Comparison of ENCODE assay signal across 10 cellular contexts in genomic region chr1:41639332-41639936, GRCh38.
DNase-seq lines count a peak whose midpoint lies in the region; ATAC-seq and TF ChIP-seq lines count a peak whose summit lies in the region.
"Had no signal": no experiment of that assay in that cellular context is flagged by ENCODE, and none has a peak within 500 bp of the region (broad histone marks: within the 10 kb centered on the region; RNA-seq: fewer than 3 reads in every experiment).

No MANE protein-coding gene starts in this region.

- H3K36me3 Mint-ChIP-seq in activated naive CD8-positive, alpha-beta T cell treated with anti-CD3 and anti-CD28 coated beads, Interleukin-2, amount 10 ng/mL, durations not matched to agents 7 days and 5 days, result no peaks in the 10 kb centered on the region

- intact Hi-C loops in mucosa of descending colon (cut with DNase I, micrococcal nuclease), result no loop called here

- DNase-seq in AG08396 (ENCODE audit: low spot score) (peak; percentile 59), mucosa of descending colon (peak in 1 of 3 donors; percentile 17), MV-4-11 (lab: John Stamatoyannopoulos, UW) (no peak), HuH-7 (ENCODE audit: low spot score) (no peak)
- DNase-seq in activated naive CD8-positive, alpha-beta T cell treated with anti-CD3 and anti-CD28 coated beads, Interleukin-2, amount 10 ng/mL, durations not matched to agents 7 days and 5 days, result no peak
- DNase-seq: DMS153, kidney glomerular epithelial cell had no signal

- H3K4me3 ChIP-seq in mucosa of descending colon, result no peak overlapping the region

- H3K27ac Mint-ChIP-seq in activated naive CD8-positive, alpha-beta T cell treated with anti-CD3 and anti-CD28 coated beads, Interleukin-2, amount 10 ng/mL, durations not matched to agents 7 days and 5 days, result peak overlapping the region; percentile 39

- peaks cover 37% of the 10 kb centered on the region for H3K4me1 Mint-ChIP-seq in activated naive CD8-positive, alpha-beta T cell treated with anti-CD3 and anti-CD28 coated beads, Interleukin-2, amount 10 ng/mL, durations not matched to agents 7 days and 5 days

- no peaks in the 10 kb centered on the region for H3K27me3 Mint-ChIP-seq in activated naive CD8-positive, alpha-beta T cell treated with anti-CD3 and anti-CD28 coated beads, Interleukin-2, amount 10 ng/mL, durations not matched to agents 7 days and 5 days

- no peaks in the 10 kb centered on the region for H3K9me3 Mint-ChIP-seq in activated naive CD8-positive, alpha-beta T cell treated with anti-CD3 and anti-CD28 coated beads, Interleukin-2, amount 10 ng/mL, durations not matched to agents 7 days and 5 days

- H3K36me3 ChIP-seq in mucosa of descending colon (ENCODE audit: low read depth), result no peaks in the 10 kb centered on the region

- no peak for TF ChIP-seq CTCF in mucosa of descending colon (IDR thresholded peaks at IDR 0.05)

- H3K9me3 ChIP-seq in mucosa of descending colon, result no peaks in the 10 kb centered on the region

- H3K4me3 Mint-ChIP-seq in activated naive CD8-positive, alpha-beta T cell treated with anti-CD3 and anti-CD28 coated beads, Interleukin-2, amount 10 ng/mL, durations not matched to agents 7 days and 5 days, result peak overlapping the region; percentile 51

- POLR2A ChIA-PET in activated naive CD8-positive, alpha-beta T cell treated with anti-CD3 and anti-CD28 coated beads, Interleukin-2, amount 10 ng/mL, durations not matched to agents 7 days and 5 days (lab: Charles Lee), result no interaction called here

- H3K4me1 ChIP-seq in mucosa of descending colon (ENCODE audit: low read depth), result no peaks in the 10 kb centered on the region

- peak; percentile 47 for ATAC-seq in HG02973 (IDR thresholded peaks at IDR 0.05; ENCODE audit: unreplicated experiment)
- ATAC-seq in activated naive CD8-positive, alpha-beta T cell treated with anti-CD3 and anti-CD28 coated beads, Interleukin-2, amount 10 ng/mL, durations not matched to agents 7 days and 5 days (ENCODE audit: low read depth), result peak; percentile 51
- peak; percentile 36 for ATAC-seq in mucosa of descending colon
- no peak for ATAC-seq in GM21360 (IDR thresholded peaks at IDR 0.05; ENCODE audit: unreplicated experiment)
- ATAC-seq in HG03457 (IDR thresholded peaks at IDR 0.05; ENCODE audit: unreplicated experiment), result no peak

Comparison
In these comparisons a context has a peak if more than half of its experiments do, and no peak if none do; other contexts are left out.
1. ATAC-seq: peak in HG02973 (single experiment), activated naive CD8-positive, alpha-beta T cell treated with anti-CD3 and anti-CD28 coated beads, Interleukin-2, amount 10 ng/mL, durations not matched to agents 7 days and 5 days (single experiment) and mucosa of descending colon (single experiment); none in GM21360 (single experiment) and HG03457 (single experiment).